ENCODE assay signal across 8 cellular contexts in genomic region chr1:153922076-153922837, GRCh38. TPM values are rescaled to one million over a fixed set of nuclear protein-coding genes. Genes with fewer than 3 reads are reported as not detected.
DNase-seq lines count a peak whose midpoint lies in the region; ATAC-seq and TF ChIP-seq lines count a peak whose summit lies in the region.

No MANE protein-coding gene starts in this region.

- TF ChIP-seq CTCF in CD4-positive, alpha-beta T cell (IDR thresholded peaks at IDR 0.05) = no peak

- no peaks in the 10 kb centered on the region for H3K9me3 Mint-ChIP-seq in CD4-positive, alpha-beta T cell

- H3K27me3 Mint-ChIP-seq in CD4-positive, alpha-beta T cell = peaks cover 6% of the 10 kb centered on the region

- H3K4me3 Mint-ChIP-seq in CD4-positive, alpha-beta T cell = peak overlapping the region; percentile 96

- H3K27ac ChIP-seq in CD4-positive, alpha-beta T cell (ENCODE audit: low read depth, low read length) = peak overlapping the region; percentile 83
- H3K27ac ChIP-seq in rectal smooth muscle tissue (ENCODE audit: low read depth, low read length) = peak overlapping the region; percentile 90

- H3K36me3 Mint-ChIP-seq in CD4-positive, alpha-beta T cell (ENCODE audit: low read depth) = peaks cover 58% of the 10 kb centered on the region

- H3K9ac ChIP-seq in rectal smooth muscle tissue (ENCODE audit: low read length) = no peak overlapping the region

- H3K27ac Mint-ChIP-seq in CD4-positive, alpha-beta T cell = peak overlapping the region; percentile 99

- H3K4me1 Mint-ChIP-seq in CD4-positive, alpha-beta T cell (ENCODE audit: low read depth) = peaks cover 61% of the 10 kb centered on the region

- H3K36me3 ChIP-seq in rectal smooth muscle tissue (ENCODE audit: control insufficient read depth, insufficient read depth, low read length) = peaks cover 4% of the 10 kb centered on the region

- peak; percentile 8 for ATAC-seq in CD4-positive, alpha-beta T cell (ENCODE audit: poor library complexity)
- peak; percentile 16 for ATAC-seq in GM18861 (IDR thresholded peaks at IDR 0.05; ENCODE audit: unreplicated experiment)
- peak; percentile 21 for ATAC-seq in HG03064 (IDR thresholded peaks at IDR 0.05; ENCODE audit: low read depth, unreplicated experiment)
- ATAC-seq in left cardiac atrium = peak; percentile 14 to 50

- POLR2A ChIA-PET in CD4-positive, alpha-beta T cell (lab: Charles Lee) = interaction anchor here (0.6 to 5.2 kb wide), 24 partner anchors 9 to 288 kb away, joined by 3 to 143 read pairs (median 4); partner anchors contain the start of genes CHTOP, CREB3L4, CRTC2 and DENND4B

- intact Hi-C loops in CD4-positive, alpha-beta T cell (cut with DNase I, micrococcal nuclease) = loop anchor here (5.0 to 10.0 kb wide), 4 partner anchors 35 to 303 kb away; partner anchors contain the start of genes CRTC2 (in 1 of the 2), ILF2 (in 1 of the 2), NPR1 (in 1 of the 2) and UBAP2L (in 1 of the 2)
- intact Hi-C loops in left cardiac atrium (cut with DNase I) = no loop called here

- CTCF ChIA-PET in CD4-positive, alpha-beta T cell (lab: Charles Lee) = interaction anchor here (0.9 to 3.3 kb wide), 4 partner anchors 8 to 68 kb away, joined by 3 to 26 read pairs (median 5); partner anchors contain the start of genes DENND4B, JTB and RPS27

- no peaks in the 10 kb centered on the region for H3K9me3 ChIP-seq in CD4-positive, alpha-beta T cell (ENCODE audit: control insufficient read depth, low read length)

- peaks cover 24% of the 10 kb centered on the region for H3K4me1 ChIP-seq in rectal smooth muscle tissue (ENCODE audit: control insufficient read depth, insufficient read depth, low read length)

- peak overlapping the region; percentile 73 for H3K4me3 ChIP-seq in rectal smooth muscle tissue (ENCODE audit: low read length)

- H3K27me3 ChIP-seq in CD4-positive, alpha-beta T cell (ENCODE audit: control insufficient read depth, insufficient read depth, low read length) = no peaks in the 10 kb centered on the region
- H3K27me3 ChIP-seq in rectal smooth muscle tissue (ENCODE audit: control insufficient read depth, insufficient read depth, low read length) = no peaks in the 10 kb centered on the region

- DNase-seq in CD4-positive, alpha-beta T cell = peak in 4 of 10 experiments; percentile 26 to 62 (median 43)
- DNase-seq in NCI-H774 (lab: John Stamatoyannopoulos, UW) = peak; percentile 81
- DNase-seq in activated gamma-delta T cell treated with anti-CD3 and anti-CD28 coated beads, Interleukin-2, amount 50 U/mL, for 16 hours (ENCODE audit: low read depth) = peak; percentile 39
- DNase-seq in left cardiac atrium = peak; percentile 57
- DNase-seq in GOT3 (lab: John Stamatoyannopoulos, UW) = no peak

RNA-seq across cellular contexts. Expression of gene GATAD2B, which starts 0.5 kb away (rescaled TPM):
- 10 to 100 TPM; 51.6 to 52.3 TPM for total RNA-seq in CD4-positive, alpha-beta T cell
- total RNA-seq in left cardiac atrium = 10 to 100 TPM; 29.0 to 39.5 TPM

RNA-seq across cellular contexts. Expression of gene DENND4B, which starts 24.3 kb away (rescaled TPM):
- 10 to 100 TPM; 87.0 to 98.7 TPM for total RNA-seq in CD4-positive, alpha-beta T cell
- total RNA-seq in left cardiac atrium = 10 to 100 TPM; 41.5 to 49.5 TPM

RNA-seq across cellular contexts. Expression of gene CRTC2, which starts 36.2 kb away (rescaled TPM):
- total RNA-seq in CD4-positive, alpha-beta T cell = 100 to 1,000 TPM; 147 to 152 TPM
- total RNA-seq in left cardiac atrium = 10 to 100 TPM; 17.3 to 19.6 TPM

RNA-seq across cellular contexts. Expression of gene SLC39A1, which starts 41.1 kb away (rescaled TPM):
- 1 to 10 TPM; 6.4 to 6.9 TPM for total RNA-seq in CD4-positive, alpha-beta T cell
- total RNA-seq in left cardiac atrium = 10 to 100 TPM; 63.2 to 77.6 TPM

RNA-seq across cellular contexts. Expression of gene CREB3L4, which starts 45.4 kb away (rescaled TPM):
- total RNA-seq in CD4-positive, alpha-beta T cell = 1 to 10 TPM; 2.9 to 3.9 TPM
- 1 to 10 TPM; 3.4 to 5.7 TPM for total RNA-seq in left cardiac atrium

Comparison
In these comparisons a context has a peak if more than half of its experiments do, and no peak if none do; other contexts are left out.
1. RNA of gene CRTC2, which starts 36.2 kb away (total RNA-seq): 147 to 152 TPM in CD4-positive, alpha-beta T cell; 17.3 to 19.6 TPM in left cardiac atrium; every median in the first group is over 4 times any median in the second.
2. intact Hi-C loops: an anchor here in CD4-positive, alpha-beta T cell (5.0 to 10.0 kb wide); none called in left cardiac atrium.
3. Peak in every context shown above with its lines, with median percentiles within 50 percentile points of each other: ATAC-seq.